In genomic region chr5:157464518-157465171, GRCh38 we compare ENCODE assay signal across 8 cellular contexts. TPM values are rescaled to one million over a fixed set of nuclear protein-coding genes. Genes with fewer than 3 reads are reported as not detected.
DNase-seq lines count a peak whose midpoint lies in the region; ATAC-seq and TF ChIP-seq lines count a peak whose summit lies in the region.

No MANE protein-coding gene starts in this region.

- H3K36me3 ChIP-seq in effector memory CD4-positive, alpha-beta T cell (ENCODE audit: control insufficient read depth, insufficient read depth, low read length), result no peaks in the 10 kb centered on the region

- DNase-seq in stimulated activated naive CD4-positive, alpha-beta T cell treated with Interleukin-2 at 50 U/mL for 16 hours (lab: John Stamatoyannopoulos, UW), result peak; percentile 70
- DNase-seq in stimulated activated naive CD4-positive, alpha-beta T cell (lab: John Stamatoyannopoulos, UW), result no peak
- DNase-seq in SW480 (ENCODE audit: low spot score) (peak; percentile 54), choroid plexus epithelial cell (ENCODE audit: low read depth) (peak; percentile 93), omental fat pad (ENCODE audit: low spot score) (peak; percentile 47), retina (no peak)
- no peak for DNase-seq in effector memory CD4-positive, alpha-beta T cell

- H3K4me3 ChIP-seq in choroid plexus epithelial cell (ENCODE audit: low read depth, low read length), result no peak overlapping the region
- H3K4me3 ChIP-seq in effector memory CD4-positive, alpha-beta T cell (ENCODE audit: insufficient read depth, low read depth, low read length, poor library complexity, severe bottlenecking), result no peak overlapping the region

- H3K9me3 ChIP-seq in effector memory CD4-positive, alpha-beta T cell (ENCODE audit: control insufficient read depth, low read length), result no peaks in the 10 kb centered on the region

- H3K4me1 ChIP-seq in effector memory CD4-positive, alpha-beta T cell (ENCODE audit: control insufficient read depth, insufficient read depth, low read length, poor library complexity, severe bottlenecking), result peaks cover 3% of the 10 kb centered on the region

- ATAC-seq in HG03095 (IDR thresholded peaks at IDR 0.05; ENCODE audit: unreplicated experiment) (peak; percentile 83), omental fat pad (ENCODE audit: low FRiP score) (peak; percentile 86)

- H3K27me3 ChIP-seq in effector memory CD4-positive, alpha-beta T cell (replicated peaks; ENCODE audit: control insufficient read depth, insufficient read depth, low read length, poor library complexity, severe bottlenecking), result no peaks in the 10 kb centered on the region

- TF ChIP-seq CTCF in choroid plexus epithelial cell (conservative IDR thresholded peaks at IDR 0.05; ENCODE audit: low read depth, low read length) (no peak), omental fat pad (IDR thresholded peaks at IDR 0.05) (no peak)

- no peak overlapping the region for H3K27ac ChIP-seq in effector memory CD4-positive, alpha-beta T cell (ENCODE audit: insufficient read depth, low read length, poor library complexity, severe bottlenecking)

RNA-seq across cellular contexts. Expression of gene NIPAL4, which starts 4.6 kb away (rescaled TPM):
- total RNA-seq in omental fat pad, result 1 to 10 TPM in 1 of 4 donors, under 1 TPM in 2, not detected in 1; 0.63 to 1.2 (median 0.84) TPM

Comparison
In these comparisons a context has a peak if more than half of its experiments do, and no peak if none do; other contexts are left out.
1. DNase-seq: peak in stimulated activated naive CD4-positive, alpha-beta T cell treated with Interleukin-2 at 50 U/mL for 16 hours (single experiment), SW480 (single experiment), choroid plexus epithelial cell (single experiment) and omental fat pad (single experiment); none in stimulated activated naive CD4-positive, alpha-beta T cell (0 of 6), retina (single experiment) and effector memory CD4-positive, alpha-beta T cell (0 of 3).